ENCODE assay signal across 24 cellular contexts in genomic region chr20:623041-623440, GRCh38. TPM values are rescaled to one million over a fixed set of nuclear protein-coding genes. Genes with fewer than 3 reads are reported as not detected.
DNase-seq lines count a peak whose midpoint lies in the region; ATAC-seq, FAIRE-seq and TF ChIP-seq lines count a peak whose summit lies in the region.
"Had no signal": no experiment of that assay in that cellular context is flagged by ENCODE, and none has a peak within 500 bp of the region (broad histone marks: within the 10 kb centered on the region; RNA-seq: fewer than 3 reads in every experiment).

No MANE protein-coding gene starts in this region.

- no peak overlapping the region for H2BK15ac ChIP-seq in neuronal stem cell (ENCODE audit: low read length)

- peaks cover 8% of the 10 kb centered on the region for H3K36me3 Mint-ChIP-seq in nephron progenitor cell (ENCODE audit: low read depth)
- H3K36me3 Mint-ChIP-seq: CD4-positive, alpha-beta memory T cell had no signal

- no peaks in the 10 kb centered on the region for H3K36me3 ChIP-seq in K562 (ENCODE audit: control insufficient read depth, insufficient read depth, low read length)
- no peaks in the 10 kb centered on the region for H3K36me3 ChIP-seq in SK-N-SH (replicated peaks in 1 of 2; ENCODE audit: control insufficient read depth in 1 of 2, insufficient read depth in 2 of 2, low read length in 1 of 2)
- H3K36me3 ChIP-seq in neuronal stem cell (replicated peaks in 1 of 2; ENCODE audit: control insufficient read depth in 2 of 2, insufficient read depth in 2 of 2, low read length in 2 of 2): no peaks in the 10 kb centered on the region

- H3K4me2 ChIP-seq in K562 (ENCODE audit: insufficient read depth, low read length) (no peak overlapping the region), SK-N-SH (no peak overlapping the region), neuronal stem cell (ENCODE audit: insufficient read depth, low read length, poor library complexity, severe bottlenecking) (no peak overlapping the region)

- no peaks in the 10 kb centered on the region for H3F3A ChIP-seq in SK-N-SH (replicated peaks; ENCODE audit: insufficient read depth)

- H3K79me2 ChIP-seq in K562 (ENCODE audit: control insufficient read depth, insufficient read depth, low read length): no peaks in the 10 kb centered on the region
- H3K79me2 ChIP-seq in SK-N-SH (ENCODE audit: insufficient read depth): no peaks in the 10 kb centered on the region

- H2BK12ac ChIP-seq in neuronal stem cell (ENCODE audit: low read length): no peak overlapping the region

- H3K4me3 ChIP-seq in K562 (no peak overlapping the region), SK-N-SH (ENCODE audit: low read depth in 2 of 2, low read length in 1 of 2) (no peak overlapping the region), neuronal stem cell (ENCODE audit: low read length in 2 of 2) (no peak overlapping the region)

- H4K20me1 ChIP-seq in K562 (replicated peaks; ENCODE audit: control insufficient read depth, insufficient read depth, low read length): no peaks in the 10 kb centered on the region
- H4K20me1 ChIP-seq in SK-N-SH (ENCODE audit: insufficient read depth): no peaks in the 10 kb centered on the region

- TF ChIP-seq CTCF in K562 (IDR thresholded peaks at IDR 0.05 in 2 of 3, conservative IDR thresholded peaks at IDR 0.05 in 1 of 3; ENCODE audit: insufficient read depth in 2 of 3, low read depth in 1 of 3, low read length in 3 of 3) (no peak), nephron progenitor cell (IDR thresholded peaks at IDR 0.05) (no peak), SK-N-SH (IDR thresholded peaks at IDR 0.05) (no peak)

- H3K9ac ChIP-seq in K562 (ENCODE audit: insufficient read depth in 1 of 2, low read depth in 2 of 2, low read length in 2 of 2): no peak overlapping the region
- no peak overlapping the region for H3K9ac ChIP-seq in SK-N-SH
- H3K9ac ChIP-seq in neuronal stem cell (ENCODE audit: low read depth, low read length, poor library complexity): no peak overlapping the region

- H3K4me3 Mint-ChIP-seq in nephron progenitor cell: peak overlapping the region; percentile 14
- H3K4me3 Mint-ChIP-seq: CD4-positive, alpha-beta memory T cell had no signal

- no peak overlapping the region for H3K4ac ChIP-seq in neuronal stem cell (ENCODE audit: low read length)

- no peak overlapping the region for H2AFZ ChIP-seq in K562 (ENCODE audit: low read depth, low read length)
- H2AFZ ChIP-seq in SK-N-SH (ENCODE audit: low read depth): no peak overlapping the region
- H2AFZ ChIP-seq in neuronal stem cell (ENCODE audit: low read length): no peak overlapping the region

- POLR2A ChIA-PET in K562 (lab: Yijun Ruan, JAX): interaction anchor here (0.7 to 0.9 kb wide), 2 partner anchors 10 to 54 kb away, joined by 3 read pairs; no protein-coding TSS in a partner anchor
- POLR2A ChIA-PET in SK-N-SH (lab: Yijun Ruan, JAX): no interaction called here

- H3K79me1 ChIP-seq in neuronal stem cell (ENCODE audit: low read depth, low read length): no peaks in the 10 kb centered on the region

- H2AK5ac ChIP-seq in neuronal stem cell (ENCODE audit: low read depth, low read length): no peak overlapping the region

- H4K91ac ChIP-seq in neuronal stem cell (ENCODE audit: low read depth, low read length, poor library complexity): no peak overlapping the region

- H3K4me1 ChIP-seq in K562 (replicated peaks in 1 of 2; ENCODE audit: control insufficient read depth in 2 of 2, insufficient read depth in 2 of 2, low read length in 2 of 2): peaks cover 7 to 11% of the 10 kb centered on the region in 2 experiments; a peak in 4 of 5 replicates
- H3K4me1 ChIP-seq in SK-N-SH (ENCODE audit: control insufficient read depth in 1 of 2, insufficient read depth in 2 of 2, low read depth in 1 of 2, low read length in 1 of 2): no peaks in the 10 kb centered on the region
- peaks cover 0 to 6% of the 10 kb centered on the region in 2 donors for H3K4me1 ChIP-seq in neuronal stem cell (ENCODE audit: control insufficient read depth in 2 of 2, insufficient read depth in 1 of 2, low read depth in 1 of 2, low read length in 2 of 2)

- H3K9me3 ChIP-seq in K562 (replicated peaks; ENCODE audit: control insufficient read depth, insufficient read depth, low read depth, low read length) (no peaks in the 10 kb centered on the region), SK-N-SH (no peaks in the 10 kb centered on the region), neuronal stem cell (replicated peaks in 1 of 2; ENCODE audit: control insufficient read depth in 2 of 2, insufficient read depth in 1 of 2, low read depth in 1 of 2, low read length in 2 of 2) (peaks cover 1 to 3% of the 10 kb centered on the region in 2 donors)

- no peak overlapping the region for H4K8ac ChIP-seq in neuronal stem cell (ENCODE audit: low read depth, low read length)

- no peak overlapping the region for H3K23ac ChIP-seq in neuronal stem cell (ENCODE audit: low read depth, low read length, poor library complexity)

- intact Hi-C loops in K562 (cut with micrococcal nuclease): no loop called here

- H3K27me3 ChIP-seq in K562 (ENCODE audit: control insufficient read depth in 2 of 2, insufficient read depth in 2 of 2, low read length in 2 of 2): no peaks in the 10 kb centered on the region
- H3K27me3 ChIP-seq in SK-N-SH (ENCODE audit: insufficient read depth): no peaks in the 10 kb centered on the region
- peaks cover 0 to 33% (median 0%) of the 10 kb centered on the region in 3 experiments for H3K27me3 ChIP-seq in neuronal stem cell (ENCODE audit: control insufficient read depth in 3 of 3, insufficient read depth in 3 of 3, low read depth in 1 of 3, low read length in 3 of 3)

- H3K27ac ChIP-seq in K562 (ENCODE audit: extremely low read depth, low read depth, low read length) (no peak overlapping the region), SK-N-SH (ENCODE audit: low read depth in 2 of 2, low read length in 1 of 2) (no peak overlapping the region), neuronal stem cell (replicated peaks; ENCODE audit: low read length) (no peak overlapping the region)

- no peak for DNase-seq in K562 (ENCODE audit: extremely low read depth in 1 of 4, low spot score in 3 of 4)
- peak; percentile 72 for DNase-seq in left kidney (ENCODE audit: low read depth, low spot score)
- no peak for DNase-seq in nephron progenitor cell
- DNase-seq in SK-N-SH: no peak
- DNase-seq in neuronal stem cell (ENCODE audit: low spot score): no peak
- DNase-seq: C1 segment of cervical spinal cord; Calu3; CD4-positive, alpha-beta memory T cell; COR-L47; DMS53; DMS79 treated with DMSO at 0.1 percent for 48 hours; GF-D8; GOT3; H7 had no signal

- H3K9me1 ChIP-seq in K562 (ENCODE audit: control insufficient read depth, insufficient read depth, low read length): no peaks in the 10 kb centered on the region

- 8% methylated on average over 4 of the region's 5 CpGs for WGBS in K562 (ENCODE audit: insufficient coverage, low coverage, missing lambda C conversion rate)
- WGBS in SK-N-SH (ENCODE audit: low lambda C conversion rate): 28% methylated on average over 4 of the region's 5 CpGs
- no CpG with 5 or more reads among the region's 5 CpGs for WGBS in neuronal stem cell (ENCODE audit: extremely low coverage in 2 of 2, insufficient read length in 2 of 2, insufficient replicate concordance in 1 of 2), 2 donors

- no peaks in the 10 kb centered on the region for H3K9me2 ChIP-seq in SK-N-SH

- H3K18ac ChIP-seq in neuronal stem cell (ENCODE audit: low read length): no peak overlapping the region

- no TSS peak for BruUV-seq in K562 (replicated peaks; lab: Mats Ljungman, UMichigan)

- CTCF ChIA-PET in K562 (lab: Yijun Ruan, JAX; ENCODE audit: low intra/inter-chr PET ratio): no interaction called here
- CTCF ChIA-PET in SK-N-SH (lab: Yijun Ruan, JAX): interaction anchor here (1.1 to 4.9 kb wide), 3 partner anchors 16 to 116 kb away, joined by 3 to 23 read pairs (median 4); no protein-coding TSS in a partner anchor

- no peak for TF ChIP-seq RAD21 in K562 (CRISPR knock-in tag; conservative IDR thresholded peaks at IDR 0.05 in 1 of 2, IDR thresholded peaks at IDR 0.05 in 1 of 2)
- no peak for TF ChIP-seq RAD21 in SK-N-SH (IDR thresholded peaks at IDR 0.05; ENCODE audit: low read length)

- no peak for FAIRE-seq in K562 (lab: Jason Lieb, UNC)
- FAIRE-seq: GM12891, GM18507 had no signal

- in situ Hi-C loops in K562 (cut with MboI): no loop called here

- peaks cover 11% of the 10 kb centered on the region for H3K27me3 Mint-ChIP-seq in nephron progenitor cell (ENCODE audit: low read depth, poor library complexity)

- no peak overlapping the region for H3K14ac ChIP-seq in neuronal stem cell (ENCODE audit: low read length)

- ATAC-seq in K562 (no peak), HG02610 (IDR thresholded peaks at IDR 0.05; ENCODE audit: unreplicated experiment) (no peak), HG02884 (IDR thresholded peaks at IDR 0.05; ENCODE audit: unreplicated experiment) (no peak)
- ATAC-seq: HCT116 had no signal

- peaks cover 43% of the 10 kb centered on the region for H3K4me1 Mint-ChIP-seq in nephron progenitor cell
- H3K4me1 Mint-ChIP-seq: CD4-positive, alpha-beta memory T cell had no signal

- TF ChIP-seq EP300 in K562 (IDR thresholded peaks at IDR 0.05; ENCODE audit: low read length) (no peak), SK-N-SH (IDR thresholded peaks at IDR 0.05; ENCODE audit: borderline replicate concordance in 1 of 2, low read depth in 1 of 2, low read length in 1 of 2) (no peak)

- H3K9me3 Mint-ChIP-seq in nephron progenitor cell: peaks cover 15% of the 10 kb centered on the region

- H2BK120ac ChIP-seq in neuronal stem cell (ENCODE audit: low read depth, low read length): no peak overlapping the region

- TF ChIP-seq POLR2A in K562 (conservative IDR thresholded peaks at IDR 0.05): no peak

- H2BK5ac ChIP-seq in neuronal stem cell (ENCODE audit: low read length): no peak overlapping the region

- H3K27ac Mint-ChIP-seq in nephron progenitor cell: no peak overlapping the region
- H3K27ac Mint-ChIP-seq: CD4-positive, alpha-beta memory T cell had no signal

RNA-seq across cellular contexts. Expression of gene TCF15, which starts 12.9 kb away (rescaled TPM):
- polyA plus RNA-seq in PFSK-1 (2012; ENCODE audit: insufficient read length, low read depth): 0.18 TPM
- 0.79 and 1.6 TPM in 2 replicates for total RNA-seq in K562 (2011; cell fraction: chromatin; rRNA removed; ENCODE audit: low replicate concordance)
- total RNA-seq in K562 (2011; cell fraction: nucleolus; rRNA removed): 1.6 and 2.0 TPM in 2 replicates
- total RNA-seq in K562 (2011; cell fraction: nucleoplasm; rRNA removed): 1.6 and 1.8 TPM in 2 replicates
- total RNA-seq in K562 (2014; rRNA removed): 2.3 and 4.4 TPM in 2 replicates
- total RNA-seq in K562 (2014; rRNA removed; fragmentation: Illumina TruSeq; extraction: Trizol): 0.96 and 1.2 TPM in 2 replicates
- 1.2 and 2.0 TPM in 2 replicates for total RNA-seq in K562 (2015; rRNA removed; fragmentation: Illumina TruSeq; extraction: Trizol)
- total RNA-seq in K562 (2021): 3.8 and 5.0 TPM in 2 replicates
- 0.93 and 1.7 TPM in 2 replicates for polyA plus RNA-seq in K562 (2011; rRNA removed)
- polyA plus RNA-seq in K562 (2011; cell fraction: cytosol; rRNA removed): 1.8 and 4.0 TPM in 2 replicates
- polyA plus RNA-seq in K562 (2011; cell fraction: nucleus; rRNA removed): 2.4 and 2.7 TPM in 2 replicates
- 2.4 and 2.8 TPM in 2 replicates for polyA plus RNA-seq in K562 (2012)
- polyA plus RNA-seq in K562 (2014; fragmentation: Illumina TruSeq; extraction: Trizol): 0.62 and 0.98 TPM in 2 replicates
- polyA plus RNA-seq in K562 (2014; fragmentation: Nextera tagmentation; extraction: Ambion mirVana): under 1 TPM; 0.04 to 0.13 TPM
- 4.2 and 4.5 TPM in 2 replicates for polyA plus RNA-seq in K562 (2014; rRNA removed)
- polyA minus RNA-seq in K562 (2011; rRNA and poly(A)+ RNA removed): 0.28 and 0.33 TPM in 2 replicates
- polyA minus RNA-seq in K562 (2011; cell fraction: cytosol; rRNA and poly(A)+ RNA removed): 0.57 and 2.8 TPM in 2 replicates
- 1.1 and 1.2 TPM in 2 replicates for polyA minus RNA-seq in K562 (2011; cell fraction: nucleus; rRNA and poly(A)+ RNA removed)
- 0.15 TPM in 1 of 2 replicates, not detected in the other for polyA plus RNA-seq in SK-N-SH (2012; rRNA removed)
- 0.04 and 0.13 TPM in 2 replicates for polyA plus RNA-seq in SK-N-SH (2012; cell fraction: cytosol; rRNA removed)
- 0.04 TPM in 1 of 2 replicates, not detected in the other for polyA plus RNA-seq in SK-N-SH (2012; cell fraction: nucleus; rRNA removed)
- 2.0 TPM for polyA plus RNA-seq in neuronal stem cell (2013, experiment 1 of 2)
- 1.8 TPM for polyA plus RNA-seq in neuronal stem cell (2013, experiment 2 of 2)
- total RNA-seq: A172; Calu3; CD4-positive, alpha-beta memory T cell had no signal
- polyA plus RNA-seq: BJ; CD4-positive, alpha-beta memory T cell had no signal

RNA-seq across cellular contexts. Expression of gene SRXN1, which starts 30.0 kb away (rescaled TPM):
- polyA plus RNA-seq in PFSK-1 (2012; ENCODE audit: insufficient read length, low read depth): 63.5 TPM
- total RNA-seq in K562 (2011; cell fraction: chromatin; rRNA removed; ENCODE audit: low replicate concordance): 10.6 and 14.9 TPM in 2 replicates
- total RNA-seq in K562 (2011; cell fraction: nucleolus; rRNA removed): 10.3 TPM in 2 replicates
- 13.3 and 13.4 TPM in 2 replicates for total RNA-seq in K562 (2011; cell fraction: nucleoplasm; rRNA removed)
- total RNA-seq in K562 (2014; rRNA removed): 21.6 and 26.7 TPM in 2 replicates
- 29.1 TPM in 2 replicates for total RNA-seq in K562 (2014; rRNA removed; fragmentation: Illumina TruSeq; extraction: Trizol)
- 20.2 and 20.6 TPM in 2 replicates for total RNA-seq in K562 (2015; rRNA removed; fragmentation: Illumina TruSeq; extraction: Trizol)
- total RNA-seq in K562 (2021): 23.2 and 27.9 TPM in 2 replicates
- polyA plus RNA-seq in K562 (2011; rRNA removed): 35.4 and 36.4 TPM in 2 replicates
- 23.6 and 26.3 TPM in 2 replicates for polyA plus RNA-seq in K562 (2011; cell fraction: cytosol; rRNA removed)
- polyA plus RNA-seq in K562 (2011; cell fraction: nucleus; rRNA removed): 10.0 and 12.8 TPM in 2 replicates
- polyA plus RNA-seq in K562 (2012): 17.8 and 21.0 TPM in 2 replicates
- 33.9 and 34.1 TPM in 2 replicates for polyA plus RNA-seq in K562 (2014; fragmentation: Illumina TruSeq; extraction: Trizol)
- polyA plus RNA-seq in K562 (2014; fragmentation: Nextera tagmentation; extraction: Ambion mirVana): 1 to 10 TPM; 6.8 to 8.4 TPM
- polyA plus RNA-seq in K562 (2014; rRNA removed): 19.4 and 24.4 TPM in 2 replicates
- 29.0 and 30.3 TPM in 2 replicates for polyA minus RNA-seq in K562 (2011; rRNA and poly(A)+ RNA removed)
- 17.8 and 18.5 TPM in 2 replicates for polyA minus RNA-seq in K562 (2011; cell fraction: cytosol; rRNA and poly(A)+ RNA removed)
- polyA minus RNA-seq in K562 (2011; cell fraction: nucleus; rRNA and poly(A)+ RNA removed): 4.0 and 6.7 TPM in 2 replicates
- 26.2 and 36.0 TPM in 2 replicates for polyA plus RNA-seq in SK-N-SH (2012; rRNA removed)
- polyA plus RNA-seq in SK-N-SH (2012; cell fraction: cytosol; rRNA removed): 31.0 and 35.8 TPM in 2 replicates
- 7.4 and 14.4 TPM in 2 replicates for polyA plus RNA-seq in SK-N-SH (2012; cell fraction: nucleus; rRNA removed)
- 10.3 TPM for polyA plus RNA-seq in neuronal stem cell (2013, experiment 1 of 2)
- polyA plus RNA-seq in neuronal stem cell (2013, experiment 2 of 2): 10.4 TPM

RNA-seq across cellular contexts. Expression of gene SCRT2, which starts 52.6 kb away (rescaled TPM):
- polyA plus RNA-seq in PFSK-1 (2012; ENCODE audit: insufficient read length, low read depth): not detected
- total RNA-seq in K562 (2011; cell fraction: chromatin; rRNA removed; ENCODE audit: low replicate concordance): 0.18 and 0.37 TPM in 2 replicates
- total RNA-seq in K562 (2011; cell fraction: nucleolus; rRNA removed): 0.26 and 0.50 TPM in 2 replicates
- 0.29 and 0.99 TPM in 2 replicates for total RNA-seq in K562 (2011; cell fraction: nucleoplasm; rRNA removed)
- total RNA-seq in K562 (2014; rRNA removed) (0.04 and 0.05 TPM in 2 replicates), K562 (2014; rRNA removed; fragmentation: Illumina TruSeq; extraction: Trizol) (0.04 TPM in 1 of 2 replicates, not detected in the other), K562 (2015; rRNA removed; fragmentation: Illumina TruSeq; extraction: Trizol) (0.07 and 0.19 TPM in 2 replicates), K562 (2021) (0.47 and 0.75 TPM in 2 replicates)
- polyA plus RNA-seq in K562 (2011; rRNA removed) (0.12 and 0.13 TPM in 2 replicates), K562 (2014; fragmentation: Illumina TruSeq; extraction: Trizol) (0.30 and 0.36 TPM in 2 replicates), K562 (2014; fragmentation: Nextera tagmentation; extraction: Ambion mirVana) (not detected), K562 (2014; rRNA removed) (0.19 and 0.34 TPM in 2 replicates), SK-N-SH (2012; rRNA removed) (not detected in 2 replicates)
- 0.10 and 0.63 TPM in 2 replicates for polyA plus RNA-seq in K562 (2011; cell fraction: cytosol; rRNA removed)
- polyA plus RNA-seq in K562 (2011; cell fraction: nucleus; rRNA removed): 0.91 and 4.1 TPM in 2 replicates
- 0.19 and 0.48 TPM in 2 replicates for polyA plus RNA-seq in K562 (2012)
- 0.12 and 0.25 TPM in 2 replicates for polyA minus RNA-seq in K562 (2011; rRNA and poly(A)+ RNA removed)
- polyA minus RNA-seq in K562 (2011; cell fraction: cytosol; rRNA and poly(A)+ RNA removed): 0.64 and 1.2 TPM in 2 replicates
- polyA minus RNA-seq in K562 (2011; cell fraction: nucleus; rRNA and poly(A)+ RNA removed): 0.44 and 2.2 TPM in 2 replicates
- 0.01 and 0.05 TPM in 2 replicates for polyA plus RNA-seq in SK-N-SH (2012; cell fraction: cytosol; rRNA removed)
- polyA plus RNA-seq in SK-N-SH (2012; cell fraction: nucleus; rRNA removed): 0.04 and 0.08 TPM in 2 replicates
- polyA plus RNA-seq in neuronal stem cell (2013, experiment 1 of 2): 0.06 TPM
- 0.04 TPM for polyA plus RNA-seq in neuronal stem cell (2013, experiment 2 of 2)
- total RNA-seq: A172; Calu3; CD4-positive, alpha-beta memory T cell; Daoy; G401 had no signal
- polyA plus RNA-seq: BJ; CD4-positive, alpha-beta memory T cell had no signal
